In genomic region chr4:15779336-15779735, GRCh38 we compare ENCODE assay signal across 8 cellular contexts. TPM values are rescaled to one million over a fixed set of nuclear protein-coding genes. Genes with fewer than 3 reads are reported as not detected.
DNase-seq lines count a peak whose midpoint lies in the region; ATAC-seq and TF ChIP-seq lines count a peak whose summit lies in the region.

No MANE protein-coding gene starts in this region.

- POLR2A ChIA-PET in activated B cell treated with CpG ODN at 0.5 μM for 24 hours (lab: Charles Lee), result no interaction called here

- peak overlapping the region; percentile 17 for H3K4me2 ChIP-seq in neural cell (ENCODE audit: low read length)

- H3K27me3 ChIP-seq in gastroesophageal sphincter, result no peaks in the 10 kb centered on the region
- H3K27me3 ChIP-seq in neural cell (ENCODE audit: insufficient read depth, low read depth, low read length), result peaks cover 40% of the 10 kb centered on the region

- no peak for TF ChIP-seq POLR2A in gastroesophageal sphincter (IDR thresholded peaks at IDR 0.05)

- H3K4me3 ChIP-seq in gastroesophageal sphincter, result peak overlapping the region; percentile 49 to 64
- peak overlapping the region; percentile 65 for H3K4me3 ChIP-seq in neural cell (ENCODE audit: low read length)

- H3K4me3 Mint-ChIP-seq in activated B cell treated with CpG ODN at 0.5 μM for 24 hours, result peak overlapping the region; percentile 88

- H3K9me3 Mint-ChIP-seq in activated B cell treated with CpG ODN at 0.5 μM for 24 hours, result no peaks in the 10 kb centered on the region

- no peaks in the 10 kb centered on the region for H3K36me3 ChIP-seq in gastroesophageal sphincter
- H3K36me3 ChIP-seq in neural cell (ENCODE audit: insufficient read depth, low read length), result no peaks in the 10 kb centered on the region

- no peaks in the 10 kb centered on the region for H3F3A ChIP-seq in neural cell (ENCODE audit: insufficient read depth, low read length, poor library complexity, severe bottlenecking)

- CTCF ChIA-PET in activated B cell treated with CpG ODN at 0.5 μM for 24 hours (lab: Charles Lee), result interaction anchor here (0.6 kb wide), 1 partner anchor 321 kb away, joined by 3 read pairs; no protein-coding TSS in a partner anchor

- no peak for TF ChIP-seq EP300 in gastroesophageal sphincter (IDR thresholded peaks at IDR 0.05)
- TF ChIP-seq EP300 in neural cell (conservative IDR thresholded peaks at IDR 0.05; ENCODE audit: poor library complexity, severe bottlenecking), result no peak

- peaks cover 70% of the 10 kb centered on the region for H3K4me1 Mint-ChIP-seq in activated B cell treated with CpG ODN at 0.5 μM for 24 hours

- H3K27me3 Mint-ChIP-seq in activated B cell treated with CpG ODN at 0.5 μM for 24 hours, result no peaks in the 10 kb centered on the region

- intact Hi-C loops in activated B cell treated with CpG ODN at 0.5 μM for 24 hours (cut with micrococcal nuclease), result loop anchor here (2.0 to 10.0 kb wide), 3 partner anchors 23 to 775 kb away; partner anchors contain the start of genes CPEB2 and TAPT1

- peaks cover 0 to 24% (median 5%) of the 10 kb centered on the region in 3 donors for H3K4me1 ChIP-seq in gastroesophageal sphincter

- DNase-seq in C1 segment of cervical spinal cord (lab: John Stamatoyannopoulos, UW) (peak in 8 of 14 donors; percentile 7 to 53 (median 22)), HK-2 (ENCODE audit: unreplicated experiment) (peak; percentile 33), activated B cell treated with CpG ODN at 0.5 μM for 24 hours (no peak)

- H3K36me3 Mint-ChIP-seq in activated B cell treated with CpG ODN at 0.5 μM for 24 hours (ENCODE audit: low read depth), result peaks cover 2% of the 10 kb centered on the region

- no peak for TF ChIP-seq CTCF in activated B cell treated with CpG ODN at 0.5 μM for 24 hours (IDR thresholded peaks at IDR 0.05)
- peak in 3 of 4 experiments; percentile 15 to 65 (median 25) for TF ChIP-seq CTCF in gastroesophageal sphincter (IDR thresholded peaks at IDR 0.05)
- no peak for TF ChIP-seq CTCF in neural cell (IDR thresholded peaks at IDR 0.05; ENCODE audit: poor library complexity, severe bottlenecking)

- H3K9ac ChIP-seq in neural cell (ENCODE audit: low read length), result no peak overlapping the region

- no peaks in the 10 kb centered on the region for H4K20me1 ChIP-seq in neural cell (ENCODE audit: insufficient read depth)

- H3K79me2 ChIP-seq in neural cell (replicated peaks; ENCODE audit: insufficient read depth, low read length), result no peaks in the 10 kb centered on the region

- no peak for ATAC-seq in activated B cell treated with CpG ODN at 0.5 μM for 24 hours (ENCODE audit: low read depth)
- ATAC-seq in gastroesophageal sphincter, result peak; percentile 74
- no peak for ATAC-seq in GM18517 (IDR thresholded peaks at IDR 0.05; ENCODE audit: unreplicated experiment)
- ATAC-seq in GM19455 (IDR thresholded peaks at IDR 0.05; ENCODE audit: unreplicated experiment), result no peak
- ATAC-seq in HG02884 (IDR thresholded peaks at IDR 0.05; ENCODE audit: unreplicated experiment), result no peak

- H3K27ac Mint-ChIP-seq in activated B cell treated with CpG ODN at 0.5 μM for 24 hours, result peak overlapping the region; percentile 22

- H2AFZ ChIP-seq in neural cell (ENCODE audit: low read depth, low read length), result no peak overlapping the region

- WGBS in gastroesophageal sphincter (ENCODE audit: low coverage in 1 of 2), 2 donors, result 0 to 1% methylated on average over 13 of the region's 13 CpGs

- H3K9me3 ChIP-seq in gastroesophageal sphincter (no peaks in the 10 kb centered on the region), neural cell (ENCODE audit: low read length) (no peaks in the 10 kb centered on the region)

- H3K9me2 ChIP-seq in neural cell (ENCODE audit: insufficient read depth, low read length), result no peaks in the 10 kb centered on the region

- H3K27ac ChIP-seq in gastroesophageal sphincter (peak overlapping the region in 2 of 4 donors; percentile 58 to 76), neural cell (ENCODE audit: low read length) (no peak overlapping the region)

- TF ChIP-seq RAD21 in neural cell (conservative IDR thresholded peaks at IDR 0.05), result no peak

TF ChIP-seq in neural cell, 6 proteins besides CTCF, POLR2A, EP300 and RAD21:
- TF ChIP-seq MXI1 (conservative IDR thresholded peaks at IDR 0.05; ENCODE audit: poor library complexity, severe bottlenecking) (no peak), TAF1 (IDR thresholded peaks at IDR 0.05; ENCODE audit: low read depth) (no peak), SMC3 (conservative IDR thresholded peaks at IDR 0.05; ENCODE audit: poor library complexity) (no peak), POLR2AphosphoS5 (IDR thresholded peaks at IDR 0.05) (no peak), REST (IDR thresholded peaks at IDR 0.05; ENCODE audit: borderline replicate concordance) (no peak), EZH2 (IDR thresholded peaks at IDR 0.05; ENCODE audit: borderline replicate concordance, insufficient read depth, low read length, poor library complexity, severe bottlenecking) (no peak)
TF ChIP-seq in neural cell: peak in this region for 0.

RNA-seq across cellular contexts. Expression of gene CD38, which starts 1.2 kb away (rescaled TPM):
- total RNA-seq in activated B cell treated with CpG ODN at 0.5 μM for 24 hours, result 5.0 and 5.8 TPM in 2 replicates
- 1 to 10 TPM; 1.0 to 5.8 (median 2.4) TPM for total RNA-seq in gastroesophageal sphincter
- polyA plus RNA-seq in neural cell, result 0.21 TPM in 1 of 2 replicates, not detected in the other
- polyA minus RNA-seq in neural cell, result 0.23 TPM in 1 of 2 replicates, not detected in the other

Comparison
In these comparisons a context has a peak if more than half of its experiments do, and no peak if none do; other contexts are left out.
1. CTCF ChIP-seq: peak in gastroesophageal sphincter (3 of 4); none in activated B cell treated with CpG ODN at 0.5 μM for 24 hours (single experiment) and neural cell (single experiment).